ENCODE assay signal across 1 cellular context in genomic region chr12:89632778-89633177, GRCh38.
TF ChIP-seq lines count a peak whose summit lies in the region.

No MANE protein-coding gene starts in this region.

TF ChIP-seq in HepG2, 621 proteins besides CTCF, POLR2A, EP300 and RAD21 (continued from another document and continues in another):
- TF ChIP-seq ZIK1 (CRISPR knock-in tag; IDR thresholded peaks at IDR 0.05; ENCODE audit: borderline replicate concordance, low read depth) (no peak), NR3C1 (CRISPR knock-in tag; IDR thresholded peaks at IDR 0.05) (no peak), SMARCC2 (IDR thresholded peaks at IDR 0.05) (peak; percentile 71; the same call in 1 of the 2 replicates), THAP11 (CRISPR knock-in tag; IDR thresholded peaks at IDR 0.05) (peak; percentile 68; the same call in 1 of the 2 replicates), ZNF704 (CRISPR knock-in tag; IDR thresholded peaks at IDR 0.05; ENCODE audit: borderline replicate concordance) (no peak), ASH2L (IDR thresholded peaks at IDR 0.05; ENCODE audit: insufficient read length, low read depth, low read length) (peak; percentile 27), ELF4 (CRISPR knock-in tag; IDR thresholded peaks at IDR 0.05; ENCODE audit: borderline replicate concordance) (no peak), PAX8 (CRISPR knock-in tag; IDR thresholded peaks at IDR 0.05; ENCODE audit: borderline replicate concordance) (no peak), SUZ12 (IDR thresholded peaks at IDR 0.05; ENCODE audit: low read depth, low read length) (no peak), SALL2 (CRISPR knock-in tag; IDR thresholded peaks at IDR 0.05) (no peak), ZNF781 (CRISPR knock-in tag; IDR thresholded peaks at IDR 0.05; ENCODE audit: borderline replicate concordance, not compliant biosample characterization) (no peak), CHD2 (IDR thresholded peaks at IDR 0.05; ENCODE audit: low read depth, low read length) (no peak), NR0B2 (CRISPR knock-in tag; IDR thresholded peaks at IDR 0.05) (no peak), HNRNPH1 (optimal IDR thresholded peaks at IDR 0.05; ENCODE audit: low read depth, low read length) (no peak), NFATC3 (CRISPR knock-in tag; IDR thresholded peaks at IDR 0.05) (no peak), ZNF598 (CRISPR knock-in tag; IDR thresholded peaks at IDR 0.05; ENCODE audit: borderline replicate concordance) (no peak), RXRA (CRISPR knock-in tag; IDR thresholded peaks at IDR 0.05) (no peak), ZNF10 (CRISPR knock-in tag; IDR thresholded peaks at IDR 0.05; ENCODE audit: borderline replicate concordance, low read depth) (no peak), NFAT5 (CRISPR knock-in tag; IDR thresholded peaks at IDR 0.05) (no peak), NONO (IDR thresholded peaks at IDR 0.05) (no peak), NONO (CRISPR knock-in tag; conservative IDR thresholded peaks at IDR 0.05) (0 out of 2 replicates have a peak, but pooled peaks have one; percentile 34), ZNF296 (CRISPR knock-in tag; conservative IDR thresholded peaks at IDR 0.05) (no peak), ZNF570 (CRISPR knock-in tag; IDR thresholded peaks at IDR 0.05; ENCODE audit: borderline replicate concordance) (no peak), ZBTB37 (CRISPR knock-in tag; IDR thresholded peaks at IDR 0.05) (0 out of 2 replicates have a peak, but pooled peaks have one; percentile 52), ATF3 (CRISPR knock-in tag; IDR thresholded peaks at IDR 0.05) (peak; percentile 40; the same call in 1 of the 2 replicates), ZNF607 (CRISPR knock-in tag; IDR thresholded peaks at IDR 0.05; ENCODE audit: borderline replicate concordance) (no peak), POLR2G (IDR thresholded peaks at IDR 0.05; ENCODE audit: low read depth, low read length) (no peak), ZNF460 (CRISPR knock-in tag; IDR thresholded peaks at IDR 0.05; ENCODE audit: borderline replicate concordance) (no peak), TARDBP (CRISPR knock-in tag; IDR thresholded peaks at IDR 0.05) (peak; percentile 95), ZNF788 (CRISPR knock-in tag; IDR thresholded peaks at IDR 0.05; ENCODE audit: borderline replicate concordance) (no peak), HMG20A (CRISPR knock-in tag; IDR thresholded peaks at IDR 0.05; ENCODE audit: borderline replicate concordance) (peak; percentile 97), LRRFIP1 (CRISPR knock-in tag; conservative IDR thresholded peaks at IDR 0.05) (no peak), FOXJ3 (CRISPR knock-in tag; IDR thresholded peaks at IDR 0.05; ENCODE audit: borderline replicate concordance) (peak; percentile 97), DNMT3B (CRISPR knock-in tag; conservative IDR thresholded peaks at IDR 0.05) (no peak), TRAFD1 (CRISPR knock-in tag; IDR thresholded peaks at IDR 0.05; ENCODE audit: borderline replicate concordance) (no peak), U2AF1 (optimal IDR thresholded peaks at IDR 0.05; ENCODE audit: low read depth, low read length) (no peak), GLMP (CRISPR knock-in tag; IDR thresholded peaks at IDR 0.05; ENCODE audit: borderline replicate concordance) (no peak), SMC3 (IDR thresholded peaks at IDR 0.05; ENCODE audit: low read length) (no peak), ZNF101 (CRISPR knock-in tag; IDR thresholded peaks at IDR 0.05; ENCODE audit: borderline replicate concordance, low read depth) (no peak), ZNF317 (CRISPR knock-in tag; IDR thresholded peaks at IDR 0.05) (no peak), SRY (CRISPR knock-in tag; IDR thresholded peaks at IDR 0.05) (no peak), MLX (CRISPR knock-in tag; IDR thresholded peaks at IDR 0.05) (peak; percentile 92), ZNF280B (CRISPR knock-in tag; IDR thresholded peaks at IDR 0.05; ENCODE audit: borderline replicate concordance) (no peak), ATM (IDR thresholded peaks at IDR 0.05; ENCODE audit: borderline replicate concordance) (no peak), ZNF160 (CRISPR knock-in tag; IDR thresholded peaks at IDR 0.05) (no peak), SIN3A (IDR thresholded peaks at IDR 0.05; ENCODE audit: borderline replicate concordance, low read depth, low read length) (no peak), HDAC1 (CRISPR knock-in tag; IDR thresholded peaks at IDR 0.05) (peak; percentile 66; the same call in 1 of the 2 replicates), THAP7 (CRISPR knock-in tag; IDR thresholded peaks at IDR 0.05) (no peak), SMYD3 (CRISPR knock-in tag; IDR thresholded peaks at IDR 0.05) (peak; percentile 59; the same call in 1 of the 2 replicates), ZNF563 (CRISPR knock-in tag; IDR thresholded peaks at IDR 0.05) (no peak), ZBTB8A (CRISPR knock-in tag; IDR thresholded peaks at IDR 0.05; ENCODE audit: borderline replicate concordance, low read depth) (no peak), REL (CRISPR knock-in tag; conservative IDR thresholded peaks at IDR 0.05) (no peak), MAFK (conservative IDR thresholded peaks at IDR 0.05 in 1 of 2, IDR thresholded peaks at IDR 0.05 in 1 of 2; ENCODE audit: low read length in 2 of 2) (no peak)
